Comparison of ENCODE assay signal across 10 cellular contexts in genomic region chr7:143620053-143620452, GRCh38. TPM values are rescaled to one million over a fixed set of nuclear protein-coding genes. Genes with fewer than 3 reads are reported as not detected.
DNase-seq lines count a peak whose midpoint lies in the region; ATAC-seq and TF ChIP-seq lines count a peak whose summit lies in the region.
"Not testable (repeated sequence)": the region's sequence is repeated elsewhere in the genome, so short reads cannot be mapped to it uniquely, and the experiment has no call there.
"Had no signal": no experiment of that assay in that cellular context is flagged by ENCODE, and none has a peak within 500 bp of the region (broad histone marks: within the 10 kb centered on the region; RNA-seq: fewer than 3 reads in every experiment).

No MANE protein-coding gene starts in this region.

- not testable (repeated sequence) for H3K27ac ChIP-seq in CD8-positive, alpha-beta T cell (ENCODE audit: low read depth, low read length); heart left ventricle; psoas muscle

- H3K4me1 Mint-ChIP-seq in CD8-positive, alpha-beta T cell (ENCODE audit: low read depth); activated naive CD4-positive, alpha-beta T cell treated with anti-CD3 and anti-CD28 coated beads for 36 hours (ENCODE audit: low read depth): not testable (repeated sequence)

- not testable (repeated sequence) for H3K4me1 ChIP-seq in CD8-positive, alpha-beta T cell (ENCODE audit: insufficient read depth, low read length); heart left ventricle; psoas muscle

- no CpG with 5 or more reads among the region's 23 CpGs for WGBS in heart left ventricle, 4 donors
- 2% methylated on average over 8 of the region's 23 CpGs; no CpG with 5 or more reads in 2 of the 3 donors for WGBS in psoas muscle, 3 donors

- H3K27me3 Mint-ChIP-seq in CD8-positive, alpha-beta T cell (ENCODE audit: low read depth); activated naive CD4-positive, alpha-beta T cell treated with anti-CD3 and anti-CD28 coated beads for 36 hours (ENCODE audit: low read depth): not testable (repeated sequence)

- H3K36me3 Mint-ChIP-seq in CD8-positive, alpha-beta T cell; activated naive CD4-positive, alpha-beta T cell treated with anti-CD3 and anti-CD28 coated beads for 36 hours (ENCODE audit: low read depth): not testable (repeated sequence)

- not testable (repeated sequence) for H3K27ac Mint-ChIP-seq in CD8-positive, alpha-beta T cell; activated naive CD4-positive, alpha-beta T cell treated with anti-CD3 and anti-CD28 coated beads for 36 hours

- not testable (repeated sequence) for H3K9me3 ChIP-seq in CD8-positive, alpha-beta T cell (ENCODE audit: low read length); heart left ventricle; psoas muscle

- H3K4me3 Mint-ChIP-seq in CD8-positive, alpha-beta T cell; activated naive CD4-positive, alpha-beta T cell treated with anti-CD3 and anti-CD28 coated beads for 36 hours: not testable (repeated sequence)

- peak; percentile 31 for ATAC-seq in CD8-positive, alpha-beta T cell
- ATAC-seq in GM18909 (IDR thresholded peaks at IDR 0.05; ENCODE audit: poor library complexity, unreplicated experiment) (peak; percentile 22), GM21576 (IDR thresholded peaks at IDR 0.05; ENCODE audit: unreplicated experiment) (peak; percentile 18), HG02973 (IDR thresholded peaks at IDR 0.05; ENCODE audit: unreplicated experiment) (peak; percentile 18), HG03575 (IDR thresholded peaks at IDR 0.05; ENCODE audit: extremely low read depth, insufficient number of reproducible peaks, low FRiP score, unreplicated experiment) (peak; percentile 0), heart left ventricle (peak; percentile 27 to 71 (median 57)), psoas muscle (peak; percentile 61 to 75 (median 68))

- not testable (repeated sequence) for H3K36me3 ChIP-seq in CD8-positive, alpha-beta T cell (ENCODE audit: insufficient read depth, low read length); heart left ventricle; psoas muscle (ENCODE audit: insufficient read depth in 1 of 2, low read depth in 1 of 2)

- intact Hi-C loops in CD8-positive, alpha-beta T cell (cut with DNase I, micrococcal nuclease); activated naive CD4-positive, alpha-beta T cell treated with anti-CD3 and anti-CD28 coated beads for 36 hours (cut with micrococcal nuclease); heart left ventricle (cut with DNase I); psoas muscle (cut with DNase I): not testable (repeated sequence)

- CTCF ChIA-PET in CD8-positive, alpha-beta T cell (lab: Charles Lee); activated naive CD4-positive, alpha-beta T cell treated with anti-CD3 and anti-CD28 coated beads for 36 hours (lab: Charles Lee): not testable (repeated sequence)

- H3K4me3 ChIP-seq in CD8-positive, alpha-beta T cell (ENCODE audit: low read depth, low read length); psoas muscle: not testable (repeated sequence)
- peak overlapping the region in 2 of 12 donors; percentile 29 to 31 for H3K4me3 ChIP-seq in heart left ventricle

- not testable (repeated sequence) for H3K9me3 Mint-ChIP-seq in CD8-positive, alpha-beta T cell; activated naive CD4-positive, alpha-beta T cell treated with anti-CD3 and anti-CD28 coated beads for 36 hours

- TF ChIP-seq CTCF in CD8-positive, alpha-beta T cell (IDR thresholded peaks at IDR 0.05): not testable (repeated sequence)
- peak in 5 of 12 donors; percentile 28 to 46 (median 38) for TF ChIP-seq CTCF in heart left ventricle (IDR thresholded peaks at IDR 0.05)
- peak; percentile 37 for TF ChIP-seq CTCF in psoas muscle (IDR thresholded peaks at IDR 0.05)

- POLR2A ChIA-PET in CD8-positive, alpha-beta T cell (lab: Charles Lee): not testable (repeated sequence)

- not testable (repeated sequence) for H3K27me3 ChIP-seq in CD8-positive, alpha-beta T cell (ENCODE audit: insufficient read depth, low read length); heart left ventricle; psoas muscle (ENCODE audit: insufficient read depth in 3 of 3, low read length in 2 of 3)

- not testable (repeated sequence) for TF ChIP-seq POLR2A in heart left ventricle (IDR thresholded peaks at IDR 0.05)

- DNase-seq in CD8-positive, alpha-beta T cell: peak in 1 of 7 experiments; percentile 46
- DNase-seq in activated naive CD4-positive, alpha-beta T cell treated with anti-CD3 and anti-CD28 coated beads for 36 hours: peak; percentile 77
- peak in 2 of 5 donors; percentile 36 to 63 for DNase-seq in heart left ventricle
- peak in 1 of 2 donors; percentile 64 for DNase-seq in psoas muscle

RNA-seq across cellular contexts. Expression of gene TCAF2, which starts 0.7 kb away (rescaled TPM):
- total RNA-seq in CD8-positive, alpha-beta T cell: 10 to 100 TPM; 32.8 to 33.2 TPM
- total RNA-seq in activated naive CD4-positive, alpha-beta T cell treated with anti-CD3 and anti-CD28 coated beads for 36 hours: 10 to 100 TPM; 29.2 to 31.4 TPM
- 1 to 10 TPM in 1 of 9 donors, under 1 TPM in 8; 0.12 to 2.5 (median 0.38) TPM for total RNA-seq in heart left ventricle
- under 1 TPM; 0.27 to 0.28 TPM for polyA plus RNA-seq in heart left ventricle
- total RNA-seq in psoas muscle: 1 to 10 TPM in 3 of 4 donors, under 1 TPM in 1; 0.97 to 2.6 (median 2.0) TPM
- polyA plus RNA-seq in psoas muscle: under 1 TPM; 0.39 to 0.58 (median 0.53) TPM

RNA-seq across cellular contexts. Expression of gene CTAGE15, which starts 48.5 kb away (rescaled TPM):
- under 1 TPM in 1 of 2 experiments, not detected in 1; 0.46 TPM for total RNA-seq in CD8-positive, alpha-beta T cell
- not detected for total RNA-seq in activated naive CD4-positive, alpha-beta T cell treated with anti-CD3 and anti-CD28 coated beads for 36 hours
- total RNA-seq in heart left ventricle (under 1 TPM in 2 of 9 donors, not detected in 7; 0.24 to 0.43 TPM), psoas muscle (under 1 TPM in 1 of 4 donors, not detected in 3; 0.22 TPM)
- polyA plus RNA-seq in heart left ventricle (not detected), psoas muscle (not detected)
- total RNA-seq: lung microvascular endothelial cell, osteoblast had no signal

Comparison
In these comparisons a context has a peak if more than half of its experiments do, and no peak if none do; other contexts are left out.
1. ATAC-seq: peak in every context shown above with its lines; median percentile 68 in psoas muscle; 57 in heart left ventricle; 31 in CD8-positive, alpha-beta T cell; 22 in GM18909; 18 in GM21576; 18 in HG02973; 0 in HG03575.
2. RNA of gene TCAF2, which starts 0.7 kb away (total RNA-seq): 32.8 to 33.2 TPM in CD8-positive, alpha-beta T cell and 29.2 to 31.4 TPM in activated naive CD4-positive, alpha-beta T cell treated with anti-CD3 and anti-CD28 coated beads for 36 hours; 0.97 to 2.6 TPM in psoas muscle and 0.12 to 2.5 TPM in heart left ventricle; every median in the first group is over 4 times any median in the second.